ENCODE assay signal across 21 cellular contexts in genomic region chr6:167276772-167277533, GRCh38. TPM values are rescaled to one million over a fixed set of nuclear protein-coding genes. Genes with fewer than 3 reads are reported as not detected.
"Had no signal": no experiment of that assay in that cellular context is flagged by ENCODE, and none has a peak within 500 bp of the region (broad histone marks: within the 10 kb centered on the region; RNA-seq: fewer than 3 reads in every experiment).

No MANE protein-coding gene starts in this region.

- ATAC-seq: activated T-helper 17 cell treated with anti-CD3 and anti-CD28 coated beads, Interleukin-2, amount 50 U/mL, for 72 hours; heart left ventricle; lower lobe of right lung; naive thymus-derived CD8-positive, alpha-beta T cell; WTC11 had no signal

- H3K4me1 ChIP-seq: adrenal gland, heart left ventricle, lower lobe of right lung, prostate gland, suprapubic skin, tibial nerve, uterus had no signal

- H3K9me3 ChIP-seq: adrenal gland, heart left ventricle, lower lobe of right lung, ovary, prostate gland, suprapubic skin, tibial nerve, uterus had no signal

- H3K4me3 ChIP-seq: adrenal gland, heart left ventricle, lower lobe of right lung, ovary, prostate gland, suprapubic skin, tibial nerve, uterus had no signal

- H3K27me3 ChIP-seq: ovary, tibial nerve, uterus had no signal

- H3K27ac ChIP-seq: adrenal gland, heart left ventricle, lower lobe of right lung, ovary, prostate gland, suprapubic skin, tibial nerve, uterus had no signal

- DNase-seq: activated CD8-positive, alpha-beta memory T cell treated with anti-CD3 and anti-CD28 coated beads for 24 hours; activated CD8-positive, alpha-beta memory T cell treated with anti-CD3 and anti-CD28 coated beads, Interleukin-2, amount 50 U/mL, for 4 hours; activated naive CD4-positive, alpha-beta T cell; activated T-cell treated with anti-CD3 and anti-CD28 coated beads, Interleukin-2, amount 50 U/mL, for 24 hours; adrenal gland; central memory CD4-positive, alpha-beta T cell; heart left ventricle; lower lobe of right lung; naive thymus-derived CD8-positive, alpha-beta T cell; ovary; stimulated activated CD4-positive, alpha-beta T cell treated with anti-CD3 and anti-CD28 coated beads, Interleukin-12 subunit alpha, Interleukin-12 subunit beta, amount 100 ng/mL, for 4 hours; stimulated activated CD4-positive, alpha-beta T cell treated with anti-CD3 and anti-CD28 coated beads, Interleukin-4, amount 100 ng/mL, for 4 hours; T-helper 9 cell; uterus had no signal

- FAIRE-seq: astrocyte, islet of Langerhans had no signal

- H3K36me3 ChIP-seq: adrenal gland, heart left ventricle, lower lobe of right lung, ovary, prostate gland, suprapubic skin, tibial nerve, uterus had no signal

RNA-seq across cellular contexts. Expression of gene UNC93A, which starts 14.2 kb away (rescaled TPM):
- polyA plus RNA-seq: adrenal gland; heart left ventricle; naive thymus-derived CD8-positive, alpha-beta T cell; ovary had no signal

RNA-seq across cellular contexts. Expression of gene TTLL2, which starts 47.9 kb away (rescaled TPM):
- polyA plus RNA-seq: adrenal gland; heart left ventricle; naive thymus-derived CD8-positive, alpha-beta T cell; ovary had no signal
